In genomic region chr22:24805790-24806662, GRCh38 we compare ENCODE assay signal across 7 cellular contexts. TPM values are rescaled to one million over a fixed set of nuclear protein-coding genes. Genes with fewer than 3 reads are reported as not detected.
DNase-seq lines count a peak whose midpoint lies in the region; ATAC-seq and TF ChIP-seq lines count a peak whose summit lies in the region.

SGSM1 (plus strand) TSS chr22:24806211; CDS start chr22:24806326, 115 bp downstream.

- WGBS in adrenal gland, 4 donors, result 2 to 3% (median 2%) methylated on average over 4 to 80 of the region's 80 CpGs

- POLR2A ChIA-PET in T-cell (lab: Charles Lee), result interaction anchor here in 1 of 2 donors (0.6 kb wide), 1 partner anchor 17 kb away, joined by 4 read pairs; no protein-coding TSS in a partner anchor

- TF ChIP-seq CTCF in adrenal gland (IDR thresholded peaks at IDR 0.05) (no peak), progenitor cell of endocrine pancreas (IDR thresholded peaks at IDR 0.05; ENCODE audit: unreplicated experiment) (no peak), type B pancreatic cell (conservative IDR thresholded peaks at IDR 0.05) (no peak)

- H3K9me3 Mint-ChIP-seq in T-cell (no peaks in the 10 kb centered on the region), progenitor cell of endocrine pancreas (ENCODE audit: low read depth) (no peaks in the 10 kb centered on the region), type B pancreatic cell (no peaks in the 10 kb centered on the region)

- intact Hi-C loops in adrenal gland (cut with DNase I) (loop anchor here in 1 of 2 donors (5.0 kb wide), 1 partner anchor 36 kb away; no protein-coding TSS in a partner anchor), left ventricle myocardium superior (cut with micrococcal nuclease) (no loop called here)

- H3K27ac Mint-ChIP-seq in T-cell (peak within 1 kb of the TSS; percentile 28 to 32), progenitor cell of endocrine pancreas (no peak within 1 kb of the TSS), type B pancreatic cell (peak within 1 kb of the TSS; percentile 48)

- TF ChIP-seq POLR2A in adrenal gland (IDR thresholded peaks at IDR 0.05), result peak; percentile 44 to 80

- H3K36me3 Mint-ChIP-seq in T-cell (no peaks in the 10 kb centered on the region), progenitor cell of endocrine pancreas (ENCODE audit: insufficient read depth) (no peaks in the 10 kb centered on the region), type B pancreatic cell (no peaks in the 10 kb centered on the region)

- H3K4me1 Mint-ChIP-seq in T-cell, result peaks cover 13 to 38% (median 19%) of the 10 kb centered on the region in 3 donors
- H3K4me1 Mint-ChIP-seq in progenitor cell of endocrine pancreas (ENCODE audit: low read depth), result peaks cover 17% of the 10 kb centered on the region
- H3K4me1 Mint-ChIP-seq in type B pancreatic cell (ENCODE audit: unreplicated experiment), result peaks cover 23% of the 10 kb centered on the region

- peaks cover 4 to 12% of the 10 kb centered on the region in 2 donors for H3K4me1 ChIP-seq in adrenal gland (replicated peaks in 1 of 2)

- H3K27me3 Mint-ChIP-seq in T-cell (no peaks in the 10 kb centered on the region), progenitor cell of endocrine pancreas (peaks cover 34% of the 10 kb centered on the region), type B pancreatic cell (peaks cover 9% of the 10 kb centered on the region)

- CTCF ChIA-PET in T-cell (lab: Charles Lee), result interaction anchor here in 1 of 2 donors (0.6 kb wide), 1 partner anchor 1091 kb away, joined by 3 read pairs; no protein-coding TSS in a partner anchor

- DNase-seq in M059J (ENCODE audit: low read depth) (peak; percentile 44), T-cell (peak; percentile 48 to 80 (median 68)), adrenal gland (peak; percentile 78 to 89 (median 87)), left ventricle myocardium superior (peak; percentile 92), progenitor cell of endocrine pancreas (ENCODE audit: low spot score, unreplicated experiment) (peak; percentile 80), type B pancreatic cell (ENCODE audit: extremely low spot score, unreplicated experiment) (peak; percentile 88)

- no peaks in the 10 kb centered on the region for H3K36me3 ChIP-seq in adrenal gland (replicated peaks in 1 of 2)

- peak within 1 kb of the TSS in 3 of 4 donors; percentile 33 to 84 (median 50) for H3K4me3 ChIP-seq in adrenal gland

- peak within 1 kb of the TSS in 3 of 5 donors; percentile 66 to 79 (median 77) for H3K27ac ChIP-seq in adrenal gland

- H3K27me3 ChIP-seq in adrenal gland, result no peaks in the 10 kb centered on the region

- H3K4me3 Mint-ChIP-seq in T-cell (peak within 1 kb of the TSS; percentile 72 to 80 (median 76)), progenitor cell of endocrine pancreas (ENCODE audit: low read depth) (peak within 1 kb of the TSS; percentile 73), type B pancreatic cell (peak within 1 kb of the TSS; percentile 82)

- peak; percentile 55 for ATAC-seq in GM18502 (IDR thresholded peaks at IDR 0.05; ENCODE audit: poor library complexity, unreplicated experiment)
- ATAC-seq in T-cell (replicated peaks in 1 of 4), result peak; percentile 92 to 95 (median 93)
- ATAC-seq in left ventricle myocardium superior, result peak; percentile 93

- no peaks in the 10 kb centered on the region for H3K9me3 ChIP-seq in adrenal gland (replicated peaks in 1 of 3)

RNA-seq across cellular contexts. Expression of gene SGSM1, which starts in this region (rescaled TPM):
- total RNA-seq in M059J (2014; rRNA removed; shearing (Covaris generic)), result not detected in 2 replicates
- total RNA-seq in T-cell (1 to 10 TPM in 4 of 5 donors, under 1 TPM in 1; 0.82 to 2.1 (median 1.7) TPM), adrenal gland (1 to 10 TPM; 1.9 to 6.8 (median 3.3) TPM), left ventricle myocardium superior (11.6 TPM), progenitor cell of endocrine pancreas (3.6 and 3.9 TPM in 2 replicates), type B pancreatic cell (ENCODE audit: low replicate concordance) (3.7 and 5.1 TPM in 2 replicates)
- 1 to 10 TPM; 2.0 to 3.4 (median 3.3) TPM for polyA plus RNA-seq in adrenal gland

Comparison
In these comparisons a context has a peak if more than half of its experiments do, and no peak if none do; other contexts are left out.
1. Peak in every context shown above with its lines: DNase-seq, ATAC-seq, H3K4me3 ChIP-seq and H3K27ac ChIP-seq.
2. Peak in DNase-seq in M059J; RNA of the gene not detected or under 1 TPM.